ENCODE assay signal across 22 cellular contexts in genomic region chr12:132258543-132258942, GRCh38.
DNase-seq lines count a peak whose midpoint lies in the region; ATAC-seq and TF ChIP-seq lines count a peak whose summit lies in the region.
"Had no signal": no experiment of that assay in that cellular context is flagged by ENCODE, and none has a peak within 500 bp of the region (broad histone marks: within the 10 kb centered on the region; RNA-seq: fewer than 3 reads in every experiment).

No MANE protein-coding gene starts in this region.

- no peak overlapping the region for H4K8ac ChIP-seq in IMR-90 (ENCODE audit: low read depth in 2 of 2, low read length in 2 of 2)
- peak overlapping the region; percentile 7 for H4K8ac ChIP-seq in neuronal stem cell (ENCODE audit: low read depth, low read length)

- no peak overlapping the region for H3K18ac ChIP-seq in IMR-90 (ENCODE audit: low read depth, low read length)
- H3K18ac ChIP-seq in neuronal stem cell (ENCODE audit: low read length), result peak overlapping the region; percentile 48

- H3K36me3 ChIP-seq in left ventricle myocardium inferior, result no peaks in the 10 kb centered on the region
- no peaks in the 10 kb centered on the region for H3K36me3 ChIP-seq in IMR-90 (ENCODE audit: control insufficient read depth, insufficient read depth, low read length)
- H3K36me3 ChIP-seq in neuronal stem cell (replicated peaks in 1 of 2; ENCODE audit: control insufficient read depth in 2 of 2, insufficient read depth in 2 of 2, low read length in 2 of 2), result no peaks in the 10 kb centered on the region
- H3K36me3 ChIP-seq: BE2C; BLaER1 treated with 17β-estradiol and CSF1 and Interleukin-3, amounts not matched to agents 10 nM and 100 nM had no signal

- H3K4me2 ChIP-seq in IMR-90 (ENCODE audit: low read depth, low read length) (no peak overlapping the region), neuronal stem cell (ENCODE audit: insufficient read depth, low read length, poor library complexity, severe bottlenecking) (no peak overlapping the region)
- H3K4me2 ChIP-seq: A549, GM23338 had no signal

- no peaks in the 10 kb centered on the region for H3K9me1 ChIP-seq in IMR-90 (ENCODE audit: insufficient read depth, low read length)

- no peak overlapping the region for H2BK5ac ChIP-seq in IMR-90 (ENCODE audit: low read depth, low read length, poor library complexity, severe bottlenecking)
- H2BK5ac ChIP-seq in neuronal stem cell (ENCODE audit: low read length), result no peak overlapping the region

- H3K27ac ChIP-seq in left ventricle myocardium inferior (replicated peaks) (no peak overlapping the region), IMR-90 (ENCODE audit: insufficient read depth, low read length) (no peak overlapping the region), neuronal stem cell (replicated peaks; ENCODE audit: low read length) (no peak overlapping the region)
- H3K27ac ChIP-seq: A549; BLaER1 treated with 17β-estradiol and CSF1 and Interleukin-3, amounts not matched to agents 10 nM and 100 nM had no signal

- POLR2A ChIA-PET in IMR-90 (lab: Charles Lee; ENCODE audit: unreplicated experiment), result no interaction called here

- no peaks in the 10 kb centered on the region for H3K4me1 ChIP-seq in left ventricle myocardium inferior
- no peaks in the 10 kb centered on the region for H3K4me1 ChIP-seq in IMR-90 (ENCODE audit: control insufficient read depth, insufficient read depth, low read length)
- no peaks in the 10 kb centered on the region for H3K4me1 ChIP-seq in neuronal stem cell (ENCODE audit: control insufficient read depth in 2 of 2, insufficient read depth in 1 of 2, low read depth in 1 of 2, low read length in 2 of 2)
- H3K4me1 ChIP-seq: A549, BE2C had no signal

- H3K4me1 Mint-ChIP-seq in chondrocyte (ENCODE audit: low read depth), result peaks cover 5% of the 10 kb centered on the region
- H3K4me1 Mint-ChIP-seq: CD8-positive, alpha-beta memory T cell had no signal

- no peak overlapping the region for H4K5ac ChIP-seq in IMR-90 (ENCODE audit: low read depth, low read length)

- no peak overlapping the region for H2BK15ac ChIP-seq in IMR-90 (ENCODE audit: low read depth, low read length)
- H2BK15ac ChIP-seq in neuronal stem cell (ENCODE audit: low read length), result no peak overlapping the region

- intact Hi-C loops in left ventricle myocardium superior (cut with micrococcal nuclease) (no loop called here), left ventricle myocardium inferior (cut with micrococcal nuclease) (no loop called here), IMR-90 (cut with micrococcal nuclease) (no loop called here)

- H3K4me3 ChIP-seq in left ventricle myocardium inferior (no peak overlapping the region), IMR-90 (ENCODE audit: insufficient read depth, low read depth, low read length) (no peak overlapping the region), neuronal stem cell (ENCODE audit: low read length in 2 of 2) (no peak overlapping the region)
- H3K4me3 ChIP-seq: A549; BLaER1 treated with 17β-estradiol and CSF1 and Interleukin-3, amounts not matched to agents 10 nM and 100 nM; GM23338 had no signal

- ATAC-seq in left ventricle myocardium superior (no peak), IMR-90 (ENCODE audit: low read depth) (no peak), HG02642 (IDR thresholded peaks at IDR 0.05; ENCODE audit: poor library complexity, unreplicated experiment) (no peak)
- ATAC-seq: A549, GM23338, HCT116 had no signal

- H3K79me1 ChIP-seq in IMR-90 (ENCODE audit: low read depth in 1 of 2, low read length in 2 of 2) (no peaks in the 10 kb centered on the region), neuronal stem cell (ENCODE audit: low read depth, low read length) (peaks cover 3% of the 10 kb centered on the region)

- H3K27me3 ChIP-seq in left ventricle myocardium inferior (ENCODE audit: low read depth) (peaks cover 70% of the 10 kb centered on the region), IMR-90 (ENCODE audit: control insufficient read depth, insufficient read depth, low read length) (no peaks in the 10 kb centered on the region; the same call in 1 of the 2 replicates), neuronal stem cell (ENCODE audit: control insufficient read depth in 3 of 3, insufficient read depth in 3 of 3, low read depth in 1 of 3, low read length in 3 of 3) (peaks cover 0 to 30% (median 0%) of the 10 kb centered on the region in 3 experiments)
- H3K27me3 ChIP-seq: BLaER1 treated with 17β-estradiol and CSF1 and Interleukin-3, amounts not matched to agents 10 nM and 100 nM had no signal

- H3K23ac ChIP-seq in IMR-90 (ENCODE audit: low read depth, low read length) (no peak overlapping the region), neuronal stem cell (ENCODE audit: low read depth, low read length, poor library complexity) (peak overlapping the region; percentile 11)

- TF ChIP-seq CTCF in left ventricle myocardium inferior (IDR thresholded peaks at IDR 0.05; ENCODE audit: borderline replicate concordance) (no peak), IMR-90 (conservative IDR thresholded peaks at IDR 0.05; ENCODE audit: low read depth, low read length) (no peak), chondrocyte (IDR thresholded peaks at IDR 0.05) (no peak)

- TF ChIP-seq POLR2A in IMR-90 (IDR thresholded peaks at IDR 0.05; ENCODE audit: low read depth, low read length), result no peak

- no peak overlapping the region for H3K14ac ChIP-seq in IMR-90 (replicated peaks; ENCODE audit: low read depth, low read length)
- H3K14ac ChIP-seq in neuronal stem cell (ENCODE audit: low read length), result no peak overlapping the region

- no peak overlapping the region for H3K9ac ChIP-seq in IMR-90 (ENCODE audit: low read depth, low read length)
- peak overlapping the region; percentile 34 for H3K9ac ChIP-seq in neuronal stem cell (ENCODE audit: low read depth, low read length, poor library complexity)

- H3K56ac ChIP-seq in IMR-90 (ENCODE audit: extremely low read depth, insufficient read depth, low read length), result no peak overlapping the region

- dilution Hi-C loops in IMR-90 (cut with HindIII; ENCODE audit: low sequenced_read_pairs, unreplicated experiment), result no loop called here

- peaks cover 45% of the 10 kb centered on the region for H3K27me3 Mint-ChIP-seq in chondrocyte (ENCODE audit: low read depth)
- H3K27me3 Mint-ChIP-seq: CD4-positive, alpha-beta T cell had no signal

- in situ Hi-C loops in IMR-90 (cut with MboI; ENCODE audit: low sequenced_read_pairs), result no loop called here

- H2BK120ac ChIP-seq in IMR-90 (ENCODE audit: low read depth, low read length) (no peak overlapping the region), neuronal stem cell (ENCODE audit: low read depth, low read length) (peak overlapping the region; percentile 31)

- H3K4ac ChIP-seq in IMR-90 (ENCODE audit: low read depth, low read length), result no peak overlapping the region
- H3K4ac ChIP-seq in neuronal stem cell (ENCODE audit: low read length), result no peak overlapping the region

- no peaks in the 10 kb centered on the region for H4K20me1 ChIP-seq in IMR-90 (ENCODE audit: insufficient read depth, low read length)

- no peak overlapping the region for H3K4me3 Mint-ChIP-seq in chondrocyte (ENCODE audit: unreplicated experiment)
- H3K4me3 Mint-ChIP-seq: CD14-positive monocyte; CD4-positive, alpha-beta T cell; CD8-positive, alpha-beta memory T cell; GM23338; H9 had no signal

- peak overlapping the region; percentile 37 for H2AK9ac ChIP-seq in IMR-90 (replicated peaks; ENCODE audit: low read depth, low read length, poor library complexity)

- no peak overlapping the region for H2BK12ac ChIP-seq in neuronal stem cell (ENCODE audit: low read length)

- CTCF ChIA-PET in IMR-90 (lab: Yijun Ruan, JAX), result no interaction called here

- WGBS in IMR-90 (ENCODE audit: extremely low coverage in 2 of 2, insufficient read length in 1 of 2), 2 experiments, result 90% methylated on average over 4 of the region's 17 CpGs; no CpG with 5 or more reads in 1 of the 2 experiments
- no CpG with 5 or more reads among the region's 17 CpGs for WGBS in neuronal stem cell (ENCODE audit: extremely low coverage in 2 of 2, insufficient read length in 2 of 2, insufficient replicate concordance in 1 of 2), 2 donors

- H3K9me3 Mint-ChIP-seq in chondrocyte (ENCODE audit: low read depth), result no peaks in the 10 kb centered on the region
- H3K9me3 Mint-ChIP-seq: CD4-positive, alpha-beta T cell; CD8-positive, alpha-beta memory T cell; GM23338; H9 had no signal

- H2BK20ac ChIP-seq in IMR-90 (ENCODE audit: low read depth, low read length), result no peak overlapping the region

- DNase-seq in left ventricle myocardium superior (peak; percentile 20), left ventricle myocardium inferior (no peak), IMR-90 (no peak), chondrocyte (ENCODE audit: low spot score) (peak; percentile 81), neuronal stem cell (ENCODE audit: low spot score) (no peak), OCI-M2 (lab: John Stamatoyannopoulos, UW; ENCODE audit: unreplicated experiment) (no peak)
- DNase-seq: 8988T; ACHN; AML-193; BE2C; CD4-positive, alpha-beta T cell; CD8-positive, alpha-beta memory T cell; DMS 273 treated with DMSO at 0.1 percent for 48 hours; DMS79 treated with DMSO at 0.1 percent for 48 hours; GF-D8; H9 had no signal

- H3K9me3 ChIP-seq in left ventricle myocardium inferior (replicated peaks) (no peaks in the 10 kb centered on the region), IMR-90 (ENCODE audit: control insufficient read depth, insufficient read depth, low read length) (no peaks in the 10 kb centered on the region), neuronal stem cell (replicated peaks in 1 of 2; ENCODE audit: control insufficient read depth in 2 of 2, insufficient read depth in 1 of 2, low read depth in 1 of 2, low read length in 2 of 2) (peaks cover 0 to 1% of the 10 kb centered on the region in 2 donors)
- H3K9me3 ChIP-seq: A549; BE2C; BLaER1 treated with 17β-estradiol and CSF1 and Interleukin-3, amounts not matched to agents 10 nM and 100 nM had no signal

- H2AK5ac ChIP-seq in IMR-90 (ENCODE audit: low read depth, low read length) (no peak overlapping the region), neuronal stem cell (ENCODE audit: low read depth, low read length) (peak overlapping the region; percentile 82)

- H2AFZ ChIP-seq in IMR-90 (replicated peaks; ENCODE audit: low read length, poor library complexity) (no peak overlapping the region), neuronal stem cell (ENCODE audit: low read length) (no peak overlapping the region)
- H2AFZ ChIP-seq: GM23338 had no signal

- no peak for TF ChIP-seq RAD21 in IMR-90 (IDR thresholded peaks at IDR 0.05; ENCODE audit: low read length)

- no peaks in the 10 kb centered on the region for H3K36me3 Mint-ChIP-seq in chondrocyte (ENCODE audit: low read depth)
- H3K36me3 Mint-ChIP-seq: CD14-positive monocyte; CD8-positive, alpha-beta memory T cell had no signal

- H4K91ac ChIP-seq in IMR-90 (ENCODE audit: insufficient read depth, low read depth, low read length), result no peak overlapping the region
- no peak overlapping the region for H4K91ac ChIP-seq in neuronal stem cell (ENCODE audit: low read depth, low read length, poor library complexity)

- BruUV-seq in IMR-90 (replicated peaks; lab: Mats Ljungman, UMichigan), result no TSS peak

- no peak overlapping the region for H3K27ac Mint-ChIP-seq in chondrocyte (ENCODE audit: unreplicated experiment)
- H3K27ac Mint-ChIP-seq: CD14-positive monocyte; CD4-positive, alpha-beta T cell; CD8-positive, alpha-beta memory T cell; GM23338; H9 had no signal

TF ChIP-seq in IMR-90, 13 proteins besides CTCF, POLR2A, EP300 and RAD21 (continues in another document):
- TF ChIP-seq MAFK (IDR thresholded peaks at IDR 0.05; ENCODE audit: low read depth, low read length) (no peak), SMC3 (IDR thresholded peaks at IDR 0.05; ENCODE audit: low read depth, low read length) (no peak)

Comparison
In these comparisons a context has a peak if more than half of its experiments do, and no peak if none do; other contexts are left out.
1. DNase-seq: peak in left ventricle myocardium superior (single experiment) and chondrocyte (single experiment); none in left ventricle myocardium inferior (single experiment), IMR-90 (single experiment), neuronal stem cell (single experiment) and OCI-M2 (single experiment).